ENCODE assay signal across 12 cellular contexts in the genomic region with DNA sequence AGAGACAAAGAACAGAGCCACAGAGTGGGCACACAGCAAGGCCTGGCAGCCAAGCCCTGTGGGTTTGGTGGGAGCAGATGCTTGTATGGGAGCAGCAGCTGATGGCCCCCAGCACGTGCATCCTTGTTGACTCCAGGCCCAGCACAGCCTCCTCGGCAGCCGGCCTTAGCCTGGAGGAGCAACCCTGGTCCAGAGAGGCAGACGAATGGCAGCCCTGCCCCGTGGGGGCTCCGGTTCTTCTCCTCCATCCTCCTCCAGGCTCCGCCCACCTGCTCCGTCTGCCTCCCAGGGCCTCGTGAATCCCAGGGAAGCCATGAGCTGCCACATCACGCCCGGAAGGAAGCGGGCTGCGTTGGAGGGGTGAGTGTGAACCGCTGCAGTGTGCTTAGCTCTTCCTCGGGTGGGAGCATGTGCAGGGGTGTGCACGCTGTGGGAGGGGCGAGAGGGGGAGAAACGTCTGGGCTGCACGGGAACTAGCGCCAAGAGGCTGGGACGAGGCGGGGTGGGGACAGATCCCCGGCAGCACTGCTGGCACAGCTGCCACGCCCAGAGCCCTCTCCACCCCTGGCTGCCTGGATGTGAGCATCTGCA. TPM values are rescaled to one million over a fixed set of nuclear protein-coding genes. Genes with fewer than 3 reads are reported as not detected.
DNase-seq lines count a peak whose midpoint lies in the region; ATAC-seq and TF ChIP-seq lines count a peak whose summit lies in the region.
"Had no signal": no experiment of that assay in that cellular context is flagged by ENCODE, and none has a peak within 500 bp of the region (broad histone marks: within the 10 kb centered on the region; RNA-seq: fewer than 3 reads in every experiment).

No MANE protein-coding gene starts in this region.

- H3K9me3 ChIP-seq in CD4-positive, CD25-positive, alpha-beta regulatory T cell (ENCODE audit: control insufficient read depth in 2 of 2, low read length in 2 of 2) = no peaks in the 10 kb centered on the region
- H3K9me3 ChIP-seq: upper lobe of left lung had no signal

- no peak overlapping the region for H3K4me3 ChIP-seq in CD4-positive, CD25-positive, alpha-beta regulatory T cell (ENCODE audit: low read depth, low read length)
- H3K4me3 ChIP-seq: cardiac muscle cell, upper lobe of left lung had no signal

- H3K27me3 Mint-ChIP-seq in CD4-positive, CD25-positive, alpha-beta regulatory T cell = peaks cover 12% of the 10 kb centered on the region
- H3K27me3 Mint-ChIP-seq in nephron (ENCODE audit: low read depth) = peaks cover 41% of the 10 kb centered on the region
- no peaks in the 10 kb centered on the region for H3K27me3 Mint-ChIP-seq in activated T-cell treated with anti-CD3 and anti-CD28 coated beads, Interleukin-2, amount 50 U/mL, for 24 hours

- DNase-seq in CD4-positive, CD25-positive, alpha-beta regulatory T cell = peak in 1 of 3 donors; percentile 17
- DNase-seq in Kasumi-1 (lab: John Stamatoyannopoulos, UW) = peak; percentile 70 to 79
- DNase-seq in cerebellar cortex (ENCODE audit: low spot score) = peak; percentile 88
- DNase-seq in activated T-cell treated with anti-CD3 and anti-CD28 coated beads, Interleukin-2, amount 50 U/mL, for 24 hours = no peak
- no peak for DNase-seq in DMS114 treated with DMSO at 0.1 percent for 48 hours (lab: John Stamatoyannopoulos, UW; ENCODE audit: unreplicated experiment)
- no peak for DNase-seq in SW 1271 (lab: John Stamatoyannopoulos, UW)
- DNase-seq: activated CD4-positive, CD25-positive, alpha-beta regulatory T cell; NK-92 treated with Interleukin-12 subunit alpha and Interleukin-12 subunit beta, amount 100 ng/mL, for 24 hours had no signal

- no peaks in the 10 kb centered on the region for H3K36me3 ChIP-seq in CD4-positive, CD25-positive, alpha-beta regulatory T cell (ENCODE audit: control insufficient read depth, insufficient read depth, low read length)
- H3K36me3 ChIP-seq: cardiac muscle cell, upper lobe of left lung had no signal

- peaks cover 57% of the 10 kb centered on the region for H3K4me1 ChIP-seq in CD4-positive, CD25-positive, alpha-beta regulatory T cell (ENCODE audit: control insufficient read depth, insufficient read depth, low read length, poor library complexity, severe bottlenecking)

- ATAC-seq in CD4-positive, CD25-positive, alpha-beta regulatory T cell (ENCODE audit: low read depth in 2 of 2) = no peak
- ATAC-seq in HG03469 (IDR thresholded peaks at IDR 0.05; ENCODE audit: unreplicated experiment) = no peak

- H3K27ac ChIP-seq in CD4-positive, CD25-positive, alpha-beta regulatory T cell (ENCODE audit: insufficient read depth, low read length, poor library complexity, severe bottlenecking) = no peak overlapping the region
- H3K27ac ChIP-seq: cardiac muscle cell had no signal

- H3K9me3 Mint-ChIP-seq in CD4-positive, CD25-positive, alpha-beta regulatory T cell = peaks cover 0 to 1% (median 0%) of the 10 kb centered on the region in 7 donors
- no peaks in the 10 kb centered on the region for H3K9me3 Mint-ChIP-seq in nephron
- no peaks in the 10 kb centered on the region for H3K9me3 Mint-ChIP-seq in activated T-cell treated with anti-CD3 and anti-CD28 coated beads, Interleukin-2, amount 50 U/mL, for 24 hours

- H3K27me3 ChIP-seq in CD4-positive, CD25-positive, alpha-beta regulatory T cell (ENCODE audit: control insufficient read depth, insufficient read depth, low read length) = no peaks in the 10 kb centered on the region
- H3K27me3 ChIP-seq: upper lobe of left lung had no signal

- H3K36me3 Mint-ChIP-seq in CD4-positive, CD25-positive, alpha-beta regulatory T cell = no peaks in the 10 kb centered on the region
- H3K36me3 Mint-ChIP-seq in nephron (ENCODE audit: low read depth) = no peaks in the 10 kb centered on the region
- no peaks in the 10 kb centered on the region for H3K36me3 Mint-ChIP-seq in activated T-cell treated with anti-CD3 and anti-CD28 coated beads, Interleukin-2, amount 50 U/mL, for 24 hours (ENCODE audit: low read depth)

- H3K4me1 Mint-ChIP-seq in CD4-positive, CD25-positive, alpha-beta regulatory T cell = peaks cover 9 to 81% (median 46%) of the 10 kb centered on the region in 4 donors
- H3K4me1 Mint-ChIP-seq in nephron = peaks cover 53% of the 10 kb centered on the region
- H3K4me1 Mint-ChIP-seq in activated T-cell treated with anti-CD3 and anti-CD28 coated beads, Interleukin-2, amount 50 U/mL, for 24 hours (ENCODE audit: low read depth) = peaks cover 60% of the 10 kb centered on the region

- H3K4me3 Mint-ChIP-seq in CD4-positive, CD25-positive, alpha-beta regulatory T cell = peak overlapping the region in 1 of 4 donors; percentile 18
- H3K4me3 Mint-ChIP-seq in nephron = peak overlapping the region in 1 of 3 experiments; percentile 5
- H3K4me3 Mint-ChIP-seq in activated T-cell treated with anti-CD3 and anti-CD28 coated beads, Interleukin-2, amount 50 U/mL, for 24 hours = no peak overlapping the region

- peak overlapping the region; percentile 28 to 91 (median 60) for H3K27ac Mint-ChIP-seq in CD4-positive, CD25-positive, alpha-beta regulatory T cell
- H3K27ac Mint-ChIP-seq in nephron = peak overlapping the region; percentile 4 to 65 (median 45)
- H3K27ac Mint-ChIP-seq in activated T-cell treated with anti-CD3 and anti-CD28 coated beads, Interleukin-2, amount 50 U/mL, for 24 hours = no peak overlapping the region

- no peak for TF ChIP-seq CTCF in nephron (IDR thresholded peaks at IDR 0.05; ENCODE audit: unreplicated experiment in 3 of 3)

RNA-seq across cellular contexts. Expression of gene JAM3, which starts 36.3 kb away (rescaled TPM):
- total RNA-seq in CD4-positive, CD25-positive, alpha-beta regulatory T cell = 5.5 TPM
- 1 to 10 TPM; 3.1 to 4.6 (median 3.3) TPM for polyA plus RNA-seq in CD4-positive, CD25-positive, alpha-beta regulatory T cell

Comparison
In these comparisons a context has a peak if more than half of its experiments do, and no peak if none do; other contexts are left out.
1. DNase-seq: peak in Kasumi-1 (2 of 2) and cerebellar cortex (single experiment); none in activated T-cell treated with anti-CD3 and anti-CD28 coated beads, Interleukin-2, amount 50 U/mL, for 24 hours (single experiment), DMS114 treated with DMSO at 0.1 percent for 48 hours (single experiment) and SW 1271 (0 of 2).